ENCODE assay signal across 8 cellular contexts in the genomic region with DNA sequence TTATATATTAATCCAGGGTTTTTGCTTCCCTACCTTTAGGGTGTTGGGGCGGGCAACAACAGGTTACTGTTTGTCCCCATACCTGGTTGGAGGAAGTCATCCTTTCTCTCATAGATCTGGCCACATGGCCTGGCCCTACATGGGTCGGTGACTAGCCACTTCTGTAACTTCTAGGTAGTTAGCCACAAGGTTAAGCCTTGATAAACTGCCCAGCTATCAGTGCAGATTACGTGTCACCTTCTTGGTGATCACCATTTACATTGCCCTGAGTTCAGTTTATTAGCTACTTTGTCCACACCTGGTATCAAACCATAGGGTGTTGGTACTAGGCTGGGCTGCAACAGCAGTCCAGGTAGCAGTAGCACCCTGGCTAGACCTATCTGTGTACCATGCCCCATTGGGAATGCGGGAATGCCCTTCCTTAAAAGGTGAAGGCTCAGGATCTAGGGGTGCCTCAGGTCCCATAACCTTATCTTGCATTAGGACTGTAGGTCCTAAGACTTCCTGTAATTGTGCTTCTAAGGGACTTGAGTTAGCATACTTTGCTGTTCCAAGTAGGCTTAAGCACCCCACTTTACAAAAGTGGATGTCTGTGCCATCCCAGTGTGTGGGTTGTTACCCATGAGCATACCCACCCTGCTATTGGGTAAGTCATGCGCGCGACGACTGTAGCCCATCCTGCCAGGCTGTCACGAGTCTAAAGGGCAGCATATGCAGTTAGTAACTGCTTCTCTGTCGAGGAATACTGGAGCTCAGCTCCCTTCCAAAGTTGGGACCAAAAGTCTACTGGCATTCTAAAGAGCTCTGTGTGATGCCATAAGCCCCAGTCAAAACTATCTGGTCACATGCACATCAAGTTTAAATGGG. TPM values are rescaled to one million over a fixed set of nuclear protein-coding genes. Genes with fewer than 3 reads are reported as not detected.
A peak's percentile ranks its signal among the peaks of the same experiment; 100 is the strongest.
DNase-seq lines count a peak whose midpoint lies in the region; ATAC-seq and TF ChIP-seq lines count a peak whose summit lies in the region.

No MANE protein-coding gene starts in this region.

- H3K4me1 ChIP-seq in CD4-positive, CD25-positive, alpha-beta regulatory T cell (ENCODE audit: control insufficient read depth, insufficient read depth, low read length, poor library complexity, severe bottlenecking) = peaks cover 23% of the 10 kb centered on the region
- H3K4me1 ChIP-seq in PC-3 (ENCODE audit: insufficient read depth, low read length) = peaks cover 53% of the 10 kb centered on the region

- TF ChIP-seq CTCF in PC-3 (conservative IDR thresholded peaks at IDR 0.05; ENCODE audit: low read depth, low read length) (no peak), epithelial cell of proximal tubule (conservative IDR thresholded peaks at IDR 0.05; ENCODE audit: low read depth, low read length) (no peak), progenitor cell of endocrine pancreas (IDR thresholded peaks at IDR 0.05; ENCODE audit: unreplicated experiment) (no peak)

- POLR2A ChIA-PET in PC-3 (lab: Charles Lee; ENCODE audit: unreplicated experiment) = no interaction called here

- no peaks in the 10 kb centered on the region for H4K20me1 ChIP-seq in PC-3 (ENCODE audit: low read length)

- H3K4me2 ChIP-seq in PC-3 (ENCODE audit: low read length) = peak overlapping the region; percentile 92

- H3K4me1 Mint-ChIP-seq in CD4-positive, CD25-positive, alpha-beta regulatory T cell = peaks cover 17 to 60% (median 31%) of the 10 kb centered on the region in 4 donors
- H3K4me1 Mint-ChIP-seq in progenitor cell of endocrine pancreas (ENCODE audit: low read depth) = peaks cover 26% of the 10 kb centered on the region

- BruUV-seq in PC-3 (replicated peaks; lab: Mats Ljungman, UMichigan) = no TSS peak

- intact Hi-C loops in PC-3 (cut with micrococcal nuclease) = loop anchor here (1.0 to 10.0 kb wide), 5 partner anchors 24 to 450 kb away; partner anchors contain the start of genes PGBD1, ZKSCAN4 and ZSCAN9

- peak overlapping the region in 1 of 3 donors; percentile 49 for H3K27ac Mint-ChIP-seq in CD4-positive, CD25-positive, alpha-beta regulatory T cell
- peak overlapping the region; percentile 95 for H3K27ac Mint-ChIP-seq in progenitor cell of endocrine pancreas

- H3K9me3 ChIP-seq in CD4-positive, CD25-positive, alpha-beta regulatory T cell (ENCODE audit: control insufficient read depth in 2 of 2, low read length in 2 of 2) = no peaks in the 10 kb centered on the region
- no peaks in the 10 kb centered on the region for H3K9me3 ChIP-seq in PC-3 (ENCODE audit: low read length)

- H3K36me3 Mint-ChIP-seq in CD4-positive, CD25-positive, alpha-beta regulatory T cell = peaks cover 9% of the 10 kb centered on the region
- peaks cover 10% of the 10 kb centered on the region for H3K36me3 Mint-ChIP-seq in progenitor cell of endocrine pancreas (ENCODE audit: insufficient read depth)

- H3K9ac ChIP-seq in PC-3 (ENCODE audit: low read length) = peak overlapping the region; percentile 67

- CTCF ChIA-PET in PC-3 (lab: Charles Lee) = interaction anchor here (0.6 to 1.5 kb wide), 3 partner anchors 28 to 533 kb away, joined by 3 to 6 read pairs (median 4); no protein-coding TSS in a partner anchor

- no peaks in the 10 kb centered on the region for H3K9me2 ChIP-seq in PC-3 (replicated peaks; ENCODE audit: low read length)

- no peak overlapping the region for H3K27ac ChIP-seq in CD4-positive, CD25-positive, alpha-beta regulatory T cell (ENCODE audit: insufficient read depth, low read length, poor library complexity, severe bottlenecking)
- H3K27ac ChIP-seq in PC-3 (ENCODE audit: low read length) = peak overlapping the region; percentile 87

- H3K79me2 ChIP-seq in PC-3 (ENCODE audit: low read length) = peaks cover 53% of the 10 kb centered on the region

- no peak for ATAC-seq in CD4-positive, CD25-positive, alpha-beta regulatory T cell (ENCODE audit: low read depth in 2 of 2)
- ATAC-seq in PC-3 = no peak

- H3K4me3 Mint-ChIP-seq in CD4-positive, CD25-positive, alpha-beta regulatory T cell = peak overlapping the region; percentile 51 to 92 (median 82)
- H3K4me3 Mint-ChIP-seq in progenitor cell of endocrine pancreas (ENCODE audit: low read depth) = peak overlapping the region; percentile 77

- no peak for DNase-seq in CD4-positive, CD25-positive, alpha-beta regulatory T cell
- DNase-seq in PC-3 (no peak), epithelial cell of proximal tubule (ENCODE audit: low read depth) (no peak), progenitor cell of endocrine pancreas (ENCODE audit: low spot score, unreplicated experiment) (no peak), NCI-H1694 treated with DMSO at 0.1 percent for 48 hours (lab: John Stamatoyannopoulos, UW) (no peak), middle frontal gyrus (ENCODE audit: extremely low spot score, low spot score) (no peak), RPMI8226 (no peak)
- no peak for DNase-seq in activated CD8-positive, alpha-beta memory T cell treated with anti-CD3 and anti-CD28 coated beads, Interleukin-2, amount 50 U/mL, for 48 hours

- H3K27me3 Mint-ChIP-seq in CD4-positive, CD25-positive, alpha-beta regulatory T cell = peaks cover under 1% of the 10 kb centered on the region
- no peaks in the 10 kb centered on the region for H3K27me3 Mint-ChIP-seq in progenitor cell of endocrine pancreas

- H3K36me3 ChIP-seq in CD4-positive, CD25-positive, alpha-beta regulatory T cell (ENCODE audit: control insufficient read depth, insufficient read depth, low read length) = no peaks in the 10 kb centered on the region
- no peaks in the 10 kb centered on the region for H3K36me3 ChIP-seq in PC-3 (ENCODE audit: low read depth, low read length)

- no peaks in the 10 kb centered on the region for H3K27me3 ChIP-seq in CD4-positive, CD25-positive, alpha-beta regulatory T cell (ENCODE audit: control insufficient read depth, insufficient read depth, low read length)
- no peaks in the 10 kb centered on the region for H3K27me3 ChIP-seq in PC-3 (ENCODE audit: low read length)

- H3F3A ChIP-seq in PC-3 (ENCODE audit: low read length, unreplicated experiment) = no peaks in the 10 kb centered on the region

- no peaks in the 10 kb centered on the region for H3K9me3 Mint-ChIP-seq in CD4-positive, CD25-positive, alpha-beta regulatory T cell
- no peaks in the 10 kb centered on the region for H3K9me3 Mint-ChIP-seq in progenitor cell of endocrine pancreas (ENCODE audit: low read depth)

- peak overlapping the region; percentile 87 for H2AFZ ChIP-seq in PC-3 (ENCODE audit: low read length)

- no peak overlapping the region for H3K4me3 ChIP-seq in CD4-positive, CD25-positive, alpha-beta regulatory T cell (ENCODE audit: low read depth, low read length)
- H3K4me3 ChIP-seq in PC-3 (ENCODE audit: low read length) (peak overlapping the region; percentile 84), epithelial cell of proximal tubule (ENCODE audit: low read depth, low read length) (peak overlapping the region; percentile 71)

RNA-seq across cellular contexts. Expression of gene ZKSCAN3, which starts 5.2 kb away (rescaled TPM):
- total RNA-seq in CD4-positive, CD25-positive, alpha-beta regulatory T cell = 2.3 TPM
- 1 to 10 TPM; 1.5 to 3.6 (median 3.1) TPM for polyA plus RNA-seq in CD4-positive, CD25-positive, alpha-beta regulatory T cell
- total RNA-seq in PC-3 (2014; rRNA removed) = 1.9 and 2.3 TPM in 2 replicates
- 1.8 and 3.6 TPM in 2 replicates for total RNA-seq in epithelial cell of proximal tubule
- 17.9 and 19.7 TPM in 2 replicates for total RNA-seq in progenitor cell of endocrine pancreas

RNA-seq across cellular contexts. Expression of gene ZSCAN31, which starts 19.0 kb away (rescaled TPM):
- total RNA-seq in CD4-positive, CD25-positive, alpha-beta regulatory T cell = 0.52 TPM
- polyA plus RNA-seq in CD4-positive, CD25-positive, alpha-beta regulatory T cell = under 1 TPM in 1 of 4 donors, not detected in 3; 0.34 TPM
- total RNA-seq in PC-3 (2014; rRNA removed) (10.7 and 16.9 TPM in 2 replicates), epithelial cell of proximal tubule (0.52 and 0.94 TPM in 2 replicates), progenitor cell of endocrine pancreas (4.7 and 6.1 TPM in 2 replicates)

RNA-seq across cellular contexts. Expression of gene ZSCAN12, which starts 44.6 kb away (rescaled TPM):
- total RNA-seq in CD4-positive, CD25-positive, alpha-beta regulatory T cell = 2.7 TPM
- 1 to 10 TPM; 1.2 to 2.2 (median 1.7) TPM for polyA plus RNA-seq in CD4-positive, CD25-positive, alpha-beta regulatory T cell
- total RNA-seq in PC-3 (2014; rRNA removed) = 0.58 and 0.95 TPM in 2 replicates
- 4.8 and 4.9 TPM in 2 replicates for total RNA-seq in epithelial cell of proximal tubule
- total RNA-seq in progenitor cell of endocrine pancreas = 16.3 and 17.5 TPM in 2 replicates
